In the genomic region with DNA sequence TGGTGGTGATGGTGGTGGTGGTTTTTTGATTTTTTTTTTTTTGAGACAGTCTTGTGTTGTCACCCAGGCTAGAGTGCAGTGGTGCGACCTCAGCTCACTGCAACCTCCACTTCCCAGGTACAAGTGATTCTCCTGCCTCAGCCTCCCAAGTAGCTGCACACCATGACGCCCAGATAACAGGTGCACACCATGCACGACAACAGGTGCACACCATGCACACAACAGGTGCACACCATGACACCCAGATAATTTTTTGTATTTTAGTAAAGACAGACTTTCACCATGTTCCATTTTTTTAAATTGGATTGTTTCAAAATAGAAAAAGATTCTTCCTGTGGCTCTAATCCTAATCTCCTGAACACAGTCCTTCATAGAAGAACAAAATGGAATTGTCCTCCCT, we compare ENCODE assay signal across 24 cellular contexts.
"Had no signal": no experiment of that assay in that cellular context is flagged by ENCODE, and none has a peak within 500 bp of the region (broad histone marks: within the 10 kb centered on the region; RNA-seq: fewer than 3 reads in every experiment).

No MANE protein-coding gene starts in this region.

- H3K4me3 ChIP-seq: colonic mucosa, esophagus squamous epithelium, gastrocnemius medialis, heart right ventricle, left lung, lower lobe of right lung, mucosa of descending colon had no signal

- ATAC-seq: effector memory CD8-positive, alpha-beta T cell; esophagus mucosa; gastrocnemius medialis; heart right ventricle; left cardiac atrium; left lung; left ventricle myocardium superior; lower lobe of right lung; mucosa of descending colon had no signal

- H3K36me3 ChIP-seq: colonic mucosa, esophagus squamous epithelium, gastrocnemius medialis, heart right ventricle, left lung, lower lobe of right lung had no signal

- H3K4me1 Mint-ChIP-seq: endodermal cell had no signal

- H3K27ac Mint-ChIP-seq: dendritic cell treated with granulocyte-macrophage colony-stimulating factor and Interleukin-4, amounts not matched to agents 40 ng/mL and 50 ng/mL, for 4 days; effector memory CD8-positive, alpha-beta T cell; endodermal cell; mesothelial cell of epicardium had no signal

- H3K27me3 ChIP-seq: colonic mucosa, gastrocnemius medialis, heart right ventricle, left lung had no signal

- H3K4me3 Mint-ChIP-seq: dendritic cell treated with granulocyte-macrophage colony-stimulating factor and Interleukin-4, amounts not matched to agents 40 ng/mL and 50 ng/mL, for 4 days; effector memory CD8-positive, alpha-beta T cell; endodermal cell; mesothelial cell of epicardium had no signal

- H3K4me1 ChIP-seq: colonic mucosa, esophagus squamous epithelium, left lung, lower lobe of right lung had no signal

- H3K9me3 Mint-ChIP-seq: dendritic cell treated with granulocyte-macrophage colony-stimulating factor and Interleukin-4, amounts not matched to agents 40 ng/mL and 50 ng/mL, for 4 days; effector memory CD8-positive, alpha-beta T cell; endodermal cell had no signal

- H3K27ac ChIP-seq: colonic mucosa, epithelial cell of prostate, esophagus squamous epithelium, gastrocnemius medialis, heart right ventricle, left lung, lower lobe of right lung had no signal

- H3K36me3 Mint-ChIP-seq: mesothelial cell of epicardium had no signal

- H3K9me3 ChIP-seq: colonic mucosa, esophagus squamous epithelium, gastrocnemius medialis, heart right ventricle, left lung, lower lobe of right lung, mucosa of descending colon had no signal

- DNase-seq: colonic mucosa; cortex of kidney; effector CD8-positive, alpha-beta T cell; effector memory CD8-positive, alpha-beta T cell; endodermal cell; erythroblast; esophagus squamous epithelium; foreskin fibroblast; foreskin melanocyte; gastrocnemius medialis; glutamatergic neuron; head of caudate nucleus; heart right ventricle; hippocampal formation; left cardiac atrium; left lung; left ventricle myocardium superior; lower lobe of right lung; mesenchymal stem cell; mucosa of descending colon had no signal
